ENCODE assay signal across 6 cellular contexts in the genomic region with DNA sequence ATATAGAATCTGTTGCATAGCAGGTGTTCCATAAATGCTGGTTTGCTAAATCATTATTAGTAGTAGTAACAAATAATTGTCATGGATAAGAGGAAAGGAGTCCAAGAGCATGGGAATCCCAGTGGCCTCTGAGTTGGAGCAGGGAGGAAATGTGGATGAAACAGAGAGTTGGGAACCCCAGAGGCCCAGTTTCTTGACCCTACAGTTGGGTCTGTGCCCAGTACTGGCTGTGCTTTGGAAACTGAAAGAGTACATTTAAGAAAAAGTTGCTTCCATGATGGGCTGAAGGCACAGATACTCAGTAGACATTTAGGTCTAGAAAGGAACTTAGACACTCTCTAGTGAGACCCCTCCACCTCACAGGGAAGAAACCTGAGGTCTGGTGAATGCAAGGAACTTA.
"Had no signal": no experiment of that assay in that cellular context is flagged by ENCODE, and none has a peak within 500 bp of the region (broad histone marks: within the 10 kb centered on the region; RNA-seq: fewer than 3 reads in every experiment).

No MANE protein-coding gene starts in this region.

- H3K27ac Mint-ChIP-seq: GM23338, H9, HFFc6 had no signal

- H3K4me3 ChIP-seq: GM23338, K562 had no signal

- DNase-seq: H9, HCEC 1CT, HFFc6, IMR-90 had no signal

- H3K4me3 Mint-ChIP-seq: GM23338, H9, HFFc6 had no signal

- ATAC-seq: GM23338, K562 had no signal
